11 cellular contexts compared by ENCODE assay signal in genomic region chr4:173191623-173192041, GRCh38. TPM values are rescaled to one million over a fixed set of nuclear protein-coding genes. Genes with fewer than 3 reads are reported as not detected.
A peak's percentile ranks its signal among the peaks of the same experiment; 100 is the strongest.
DNase-seq lines count a peak whose midpoint lies in the region; ATAC-seq, FAIRE-seq and TF ChIP-seq lines count a peak whose summit lies in the region.
"Had no signal": no experiment of that assay in that cellular context is flagged by ENCODE, and none has a peak within 500 bp of the region (broad histone marks: within the 10 kb centered on the region; RNA-seq: fewer than 3 reads in every experiment).

No MANE protein-coding gene starts in this region.

- TF ChIP-seq EP300 in SK-N-SH (IDR thresholded peaks at IDR 0.05; ENCODE audit: borderline replicate concordance in 1 of 2, low read depth in 1 of 2, low read length in 1 of 2): no peak
- no peak for TF ChIP-seq EP300 in transverse colon (IDR thresholded peaks at IDR 0.05; ENCODE audit: low read depth)
- TF ChIP-seq EP300 in HepG2 (IDR thresholded peaks at IDR 0.05; ENCODE audit: low read depth in 2 of 2, low read length in 2 of 2): no peak
- TF ChIP-seq EP300 in HepG2 (CRISPR knock-in tag; IDR thresholded peaks at IDR 0.05; ENCODE audit: borderline replicate concordance): no peak

- H2AFZ ChIP-seq in SK-N-SH (ENCODE audit: low read depth): no peak overlapping the region
- H2AFZ ChIP-seq in fibroblast of lung (ENCODE audit: low read length): no peak overlapping the region
- no peak overlapping the region for H2AFZ ChIP-seq in HepG2 (ENCODE audit: low read length)

- 55% methylated on average over 3 of the region's 3 CpGs for WGBS in SK-N-SH (ENCODE audit: low lambda C conversion rate)
- 45 to 63% methylated on average over 3 of the region's 3 CpGs for WGBS in transverse colon (ENCODE audit: low coverage in 1 of 2), 2 donors
- WGBS in HepG2 (ENCODE audit: low lambda C conversion rate): 4% methylated on average over 3 of the region's 3 CpGs

- H3K9me3 Mint-ChIP-seq in activated T-cell treated with anti-CD3 and anti-CD28 coated beads, Interleukin-2, amount 50 U/mL, for 4 hours: no peaks in the 10 kb centered on the region

- H3K4me1 ChIP-seq in SK-N-SH (ENCODE audit: control insufficient read depth in 1 of 2, insufficient read depth in 2 of 2, low read depth in 1 of 2, low read length in 1 of 2) (peaks cover 0 to 16% of the 10 kb centered on the region in 2 experiments; a peak in 2 of 4 replicates), fibroblast of lung (ENCODE audit: control insufficient read depth, extremely low read depth, insufficient read depth, low read length) (peaks cover 2% of the 10 kb centered on the region), transverse colon (peaks cover 10 to 64% (median 34%) of the 10 kb centered on the region in 4 donors), HepG2 (ENCODE audit: insufficient read depth, low read length) (no peaks in the 10 kb centered on the region)
- H3K4me1 ChIP-seq: prostate gland had no signal

- no peaks in the 10 kb centered on the region for H3K27me3 Mint-ChIP-seq in activated T-cell treated with anti-CD3 and anti-CD28 coated beads, Interleukin-2, amount 50 U/mL, for 4 hours (ENCODE audit: low read depth)

- POLR2A ChIA-PET in SK-N-SH (lab: Yijun Ruan, JAX) (no interaction called here), HepG2 (lab: Yijun Ruan, JAX) (no interaction called here)

- no peaks in the 10 kb centered on the region for H3K27me3 ChIP-seq in SK-N-SH (ENCODE audit: insufficient read depth)
- H3K27me3 ChIP-seq in fibroblast of lung (ENCODE audit: control insufficient read depth, insufficient read depth, low read length): no peaks in the 10 kb centered on the region
- no peaks in the 10 kb centered on the region for H3K27me3 ChIP-seq in transverse colon
- H3K27me3 ChIP-seq in HepG2 (ENCODE audit: control insufficient read depth in 1 of 2, insufficient read depth in 2 of 2, low read length in 2 of 2): no peaks in the 10 kb centered on the region
- H3K27me3 ChIP-seq: BLaER1 treated with 17β-estradiol and CSF1 and Interleukin-3, amounts not matched to agents 10 nM and 100 nM had no signal

- H3K36me3 ChIP-seq in SK-N-SH (replicated peaks in 1 of 2; ENCODE audit: control insufficient read depth in 1 of 2, insufficient read depth in 2 of 2, low read length in 1 of 2) (peaks cover 0 to 2% of the 10 kb centered on the region in 2 experiments), fibroblast of lung (ENCODE audit: control insufficient read depth, insufficient read depth, low read length) (no peaks in the 10 kb centered on the region), transverse colon (no peaks in the 10 kb centered on the region), HepG2 (replicated peaks in 1 of 2; ENCODE audit: control insufficient read depth in 1 of 2, insufficient read depth in 2 of 2, low read length in 2 of 2) (no peaks in the 10 kb centered on the region)
- H3K36me3 ChIP-seq: prostate gland had no signal

- H3F3A ChIP-seq in SK-N-SH (replicated peaks; ENCODE audit: insufficient read depth): peaks cover 9% of the 10 kb centered on the region

- H3K27ac ChIP-seq in SK-N-SH (ENCODE audit: low read depth in 2 of 2, low read length in 1 of 2) (peak overlapping the region in 1 of 2 experiments; percentile 59; a peak in 2 of 4 replicates), fibroblast of lung (ENCODE audit: insufficient read depth, low read length) (no peak overlapping the region), transverse colon (peak overlapping the region; percentile 33 to 74 (median 68)), HepG2 (ENCODE audit: extremely low read length, insufficient read depth, low read length) (no peak overlapping the region)
- H3K27ac ChIP-seq: prostate gland had no signal

- H3K4me3 ChIP-seq in SK-N-SH (ENCODE audit: low read depth in 2 of 2, low read length in 1 of 2): no peak overlapping the region
- no peak overlapping the region for H3K4me3 ChIP-seq in fibroblast of lung (replicated peaks in 1 of 4; ENCODE audit: control extremely low read depth in 1 of 4, insufficient read depth in 1 of 4, low read depth in 3 of 4, low read length in 4 of 4)
- H3K4me3 ChIP-seq in transverse colon: no peak overlapping the region
- no peak overlapping the region for H3K4me3 ChIP-seq in HepG2 (replicated peaks in 1 of 3; ENCODE audit: insufficient read depth in 1 of 3, low read depth in 2 of 3, low read length in 3 of 3)
- H3K4me3 ChIP-seq: BLaER1 treated with 17β-estradiol and CSF1 and Interleukin-3, amounts not matched to agents 10 nM and 100 nM; prostate gland had no signal

- H3K36me3 Mint-ChIP-seq in activated T-cell treated with anti-CD3 and anti-CD28 coated beads, Interleukin-2, amount 50 U/mL, for 4 hours (ENCODE audit: insufficient read depth): peaks cover 9% of the 10 kb centered on the region

- CTCF ChIA-PET in SK-N-SH (lab: Yijun Ruan, JAX): no interaction called here
- CTCF ChIA-PET in HepG2 (lab: Yijun Ruan, JAX; ENCODE audit: low intra/inter-chr PET ratio, low total read pairs): no interaction called here

- peaks cover 34% of the 10 kb centered on the region for H3K79me2 ChIP-seq in SK-N-SH (ENCODE audit: insufficient read depth)
- no peaks in the 10 kb centered on the region for H3K79me2 ChIP-seq in fibroblast of lung (ENCODE audit: control insufficient read depth, insufficient read depth, low read length)
- no peaks in the 10 kb centered on the region for H3K79me2 ChIP-seq in HepG2 (ENCODE audit: insufficient read depth, low read length)

- ATAC-seq in activated T-cell treated with anti-CD3 and anti-CD28 coated beads, Interleukin-2, amount 50 U/mL, for 4 hours: peak; percentile 61 to 69
- no peak for ATAC-seq in HepG2

- TF ChIP-seq RAD21 in SK-N-SH (IDR thresholded peaks at IDR 0.05; ENCODE audit: low read length) (no peak), HepG2 (CRISPR knock-in tag; IDR thresholded peaks at IDR 0.05) (no peak)

- TF ChIP-seq POLR2A in transverse colon (IDR thresholded peaks at IDR 0.05) (no peak), HepG2 (IDR thresholded peaks at IDR 0.05; ENCODE audit: insufficient read depth in 1 of 2, low read depth in 2 of 2, low read length in 2 of 2) (no peak)

- BruUV-seq in HepG2 (replicated peaks; lab: Mats Ljungman, UMichigan): no TSS peak

- DNase-seq in activated T-cell treated with anti-CD3 and anti-CD28 coated beads, Interleukin-2, amount 50 U/mL, for 4 hours: no peak
- DNase-seq in activated T-cell treated with anti-CD3 and anti-CD28 coated beads, Interleukin-2, amount 50 U/mL, for 1 hour: no peak
- DNase-seq in SK-N-SH (no peak), fibroblast of lung (ENCODE audit: low read depth in 2 of 2) (peak; percentile 32 to 71), transverse colon (no peak), HepG2 (ENCODE audit: low spot score) (no peak), NCI-H1105 treated with DMSO at 0.1 percent for 48 hours (lab: John Stamatoyannopoulos, UW) (no peak)
- no peak for DNase-seq in stimulated activated CD4-positive, alpha-beta T cell treated with anti-CD3 and anti-CD28 coated beads, Interleukin-2, amount 100 ng/mL, for 24 hours

- TF ChIP-seq CTCF in SK-N-SH (IDR thresholded peaks at IDR 0.05): no peak
- TF ChIP-seq CTCF in fibroblast of lung (conservative IDR thresholded peaks at IDR 0.05 in 1 of 2, IDR thresholded peaks at IDR 0.05 in 1 of 2; ENCODE audit: low read depth in 1 of 2, low read length in 2 of 2): no peak
- no peak for TF ChIP-seq CTCF in transverse colon (IDR thresholded peaks at IDR 0.05)
- no peak for TF ChIP-seq CTCF in HepG2 (CRISPR knock-in tag; IDR thresholded peaks at IDR 0.05)

- no peaks in the 10 kb centered on the region for H3K9me3 ChIP-seq in SK-N-SH
- no peaks in the 10 kb centered on the region for H3K9me3 ChIP-seq in fibroblast of lung (ENCODE audit: control insufficient read depth, insufficient read depth, low read depth, low read length)
- no peaks in the 10 kb centered on the region for H3K9me3 ChIP-seq in transverse colon
- H3K9me3 ChIP-seq in HepG2 (ENCODE audit: low read length): no peaks in the 10 kb centered on the region
- H3K9me3 ChIP-seq: prostate gland had no signal

- H4K20me1 ChIP-seq in SK-N-SH (ENCODE audit: insufficient read depth) (no peaks in the 10 kb centered on the region), fibroblast of lung (ENCODE audit: control insufficient read depth, extremely low read depth, insufficient read depth, low read length) (no peaks in the 10 kb centered on the region), HepG2 (ENCODE audit: insufficient read depth, low read length) (no peaks in the 10 kb centered on the region)

- peaks cover 39% of the 10 kb centered on the region for H3K4me1 Mint-ChIP-seq in activated T-cell treated with anti-CD3 and anti-CD28 coated beads, Interleukin-2, amount 50 U/mL, for 4 hours (ENCODE audit: low read depth)

- FAIRE-seq in HepG2 (lab: Jason Lieb, UNC): no peak
- FAIRE-seq: colon had no signal

- in situ Hi-C loops in transverse colon (cut with MboI; ENCODE audit: low pct_ligation_motif_present in 1 of 4, low pct_unique_long_range_greater_than_20kb in 1 of 4, low sequenced_read_pairs in 3 of 4): no loop called here
- in situ Hi-C loops in HepG2 (cut with HindIII; ENCODE audit: extremely low pct_ligation_motif_present, low pct_unique_long_range_greater_than_20kb): no loop called here

- H3K4me3 Mint-ChIP-seq in activated T-cell treated with anti-CD3 and anti-CD28 coated beads, Interleukin-2, amount 50 U/mL, for 4 hours: no peak overlapping the region

- H3K9ac ChIP-seq in SK-N-SH (no peak overlapping the region), fibroblast of lung (ENCODE audit: insufficient read depth, low read length) (no peak overlapping the region), HepG2 (ENCODE audit: insufficient read depth, low read depth, low read length) (no peak overlapping the region)
- H3K9ac ChIP-seq: BLaER1 treated with 17β-estradiol and CSF1 and Interleukin-3, amounts not matched to agents 10 nM and 100 nM had no signal

- H3K4me2 ChIP-seq in SK-N-SH: peak overlapping the region; percentile 23; the same call in 1 of the 2 replicates
- no peak overlapping the region for H3K4me2 ChIP-seq in fibroblast of lung (ENCODE audit: extremely low read depth, insufficient read depth, low read length)
- H3K4me2 ChIP-seq in HepG2 (ENCODE audit: low read depth, low read length): no peak overlapping the region

- no peaks in the 10 kb centered on the region; the same call in 1 of the 2 replicates for H3K9me2 ChIP-seq in SK-N-SH

- intact Hi-C loops in transverse colon (cut with DNase I; ENCODE audit: low total_unique reads) (no loop called here), HepG2 (cut with micrococcal nuclease; ENCODE audit: unreplicated experiment) (no loop called here)

RNA-seq across cellular contexts. Expression of gene GALNT7, which starts 23.0 kb away (rescaled TPM):
- total RNA-seq in activated T-cell treated with anti-CD3 and anti-CD28 coated beads, Interleukin-2, amount 50 U/mL, for 4 hours: 10 to 100 TPM in 2 of 3 donors, 1 to 10 TPM in 1; 10.0 to 10.3 (median 10.2) TPM
- polyA plus RNA-seq in SK-N-SH (2012; rRNA removed) (14.8 and 20.0 TPM in 2 replicates), fibroblast of lung (26.7 and 40.4 TPM in 2 replicates), HepG2 (2011; rRNA removed) (0.07 and 0.08 TPM in 2 replicates)
- 22.1 and 24.6 TPM in 2 replicates for polyA plus RNA-seq in SK-N-SH (2012; cell fraction: cytosol; rRNA removed)
- polyA plus RNA-seq in SK-N-SH (2012; cell fraction: nucleus; rRNA removed): 9.7 and 28.0 TPM in 2 replicates
- total RNA-seq in fibroblast of lung (25.4 and 45.4 TPM in 2 replicates), transverse colon (100 to 1,000 TPM in 2 of 4 donors, 10 to 100 TPM in 2; 31.4 to 124 (median 105) TPM), HepG2 (2016; rRNA removed; fragmentation: Illumina TruSeq; extraction: Trizol) (0.13 TPM in 1 of 2 replicates, not detected in the other)
- polyA plus RNA-seq in fibroblast of lung (2012): 18.5 and 25.0 TPM in 2 replicates
- 8.4 and 17.8 TPM in 2 replicates for polyA minus RNA-seq in fibroblast of lung (ENCODE audit: low replicate concordance)
- not detected in 2 replicates for total RNA-seq in HepG2 (2016; cell fraction: cytosol; rRNA removed; fragmentation: Illumina TruSeq; extraction: Trizol; ENCODE audit: low read depth)
- total RNA-seq in HepG2 (2016; cell fraction: insoluble cytoplasmic fraction; rRNA removed; fragmentation: Illumina TruSeq; extraction: Trizol): 0.09 and 0.12 TPM in 2 replicates
- not detected in 2 replicates for total RNA-seq in HepG2 (2016; cell fraction: membrane; rRNA removed; fragmentation: Illumina TruSeq; extraction: Trizol)
- 0.47 and 1.0 TPM in 2 replicates for total RNA-seq in HepG2 (2016; cell fraction: nucleus; rRNA removed; fragmentation: Illumina TruSeq; extraction: Trizol)
- 0.04 and 0.05 TPM in 2 replicates for polyA plus RNA-seq in HepG2 (2011; cell fraction: cytosol; rRNA removed)
- polyA plus RNA-seq in HepG2 (2011; cell fraction: nucleus; rRNA removed): 0.03 and 0.07 TPM in 2 replicates
- polyA plus RNA-seq in HepG2 (2012): 0.08 and 0.17 TPM in 2 replicates
- not detected in 2 replicates for polyA plus RNA-seq in HepG2 (2016; cell fraction: cytosol; fragmentation: Illumina TruSeq; extraction: Trizol; ENCODE audit: low read depth)
- polyA plus RNA-seq in HepG2 (2016; cell fraction: insoluble cytoplasmic fraction; fragmentation: Illumina TruSeq; extraction: Trizol; ENCODE audit: low read depth): 0.09 and 0.14 TPM in 2 replicates
- not detected in 2 replicates for polyA plus RNA-seq in HepG2 (2016; cell fraction: membrane; fragmentation: Illumina TruSeq; extraction: Trizol; ENCODE audit: low read depth)
- 0.17 and 0.26 TPM in 2 replicates for polyA plus RNA-seq in HepG2 (2016; cell fraction: nucleus; fragmentation: Illumina TruSeq; extraction: Trizol; ENCODE audit: insufficient read depth, low read depth)
- 0.04 and 21.5 TPM in 2 replicates for polyA minus RNA-seq in HepG2 (2011; rRNA and poly(A)+ RNA removed; ENCODE audit: low replicate concordance)
- 0.18 TPM in 1 of 2 replicates, not detected in the other for polyA minus RNA-seq in HepG2 (2011; cell fraction: cytosol; rRNA and poly(A)+ RNA removed)
- 0.37 and 0.39 TPM in 2 replicates for polyA minus RNA-seq in HepG2 (2011; cell fraction: nucleus; rRNA and poly(A)+ RNA removed)

Comparison
In these comparisons a context has a peak if more than half of its experiments do, and no peak if none do; other contexts are left out.
1. DNase-seq: peak in fibroblast of lung (2 of 2); none in activated T-cell treated with anti-CD3 and anti-CD28 coated beads, Interleukin-2, amount 50 U/mL, for 4 hours (single experiment), activated T-cell treated with anti-CD3 and anti-CD28 coated beads, Interleukin-2, amount 50 U/mL, for 1 hour (single experiment), SK-N-SH (single experiment), transverse colon (single experiment), stimulated activated CD4-positive, alpha-beta T cell treated with anti-CD3 and anti-CD28 coated beads, Interleukin-2, amount 100 ng/mL, for 24 hours (0 of 2), HepG2 (single experiment) and NCI-H1105 treated with DMSO at 0.1 percent for 48 hours (single experiment).
2. H3K27ac ChIP-seq: peak in transverse colon (4 of 4); none in fibroblast of lung (single experiment) and HepG2 (single experiment).